9 cellular contexts compared by ENCODE assay signal in genomic region chr12:54079150-54079549, GRCh38. TPM values are rescaled to one million over a fixed set of nuclear protein-coding genes. Genes with fewer than 3 reads are reported as not detected.
A peak's percentile ranks its signal among the peaks of the same experiment; 100 is the strongest.
DNase-seq lines count a peak whose midpoint lies in the region; ATAC-seq and TF ChIP-seq lines count a peak whose summit lies in the region.
"Not testable (repeated sequence)": the region's sequence is repeated elsewhere in the genome, so short reads cannot be mapped to it uniquely, and the experiment has no call there.
"Had no signal": no experiment of that assay in that cellular context is flagged by ENCODE, and none has a peak within 500 bp of the region (broad histone marks: within the 10 kb centered on the region; RNA-seq: fewer than 3 reads in every experiment).

No MANE protein-coding gene starts in this region.

- H3K27me3 ChIP-seq in esophagus muscularis mucosa; mesenchymal stem cell (ENCODE audit: control insufficient read depth in 1 of 2, insufficient read depth in 1 of 2, low read length in 2 of 2); tibial nerve: not testable (repeated sequence)

- H3K4me1 Mint-ChIP-seq in T-cell (peaks cover 25 to 42% (median 36%) of the 10 kb centered on the region in 3 donors), nephron progenitor cell (peaks cover 96% of the 10 kb centered on the region)

- not testable (repeated sequence) for H2BK5ac ChIP-seq in mesenchymal stem cell (ENCODE audit: low read depth, low read length, poor library complexity, severe bottlenecking)

- CTCF ChIA-PET in T-cell (lab: Charles Lee), result not testable (repeated sequence)

- H4K91ac ChIP-seq in mesenchymal stem cell (ENCODE audit: low read length), result not testable (repeated sequence)

- ATAC-seq in T-cell (replicated peaks in 1 of 4), result not testable (repeated sequence)

- H2AFZ ChIP-seq in mesenchymal stem cell (ENCODE audit: low read depth, low read length), result not testable (repeated sequence)

- H3K23ac ChIP-seq in mesenchymal stem cell (ENCODE audit: low read length in 2 of 2), result not testable (repeated sequence)

- not testable (repeated sequence) for TF ChIP-seq POLR2A in esophagus muscularis mucosa (IDR thresholded peaks at IDR 0.05; ENCODE audit: low read depth); tibial nerve (IDR thresholded peaks at IDR 0.05)

- H4K8ac ChIP-seq in mesenchymal stem cell (ENCODE audit: low read length), result not testable (repeated sequence)

- H3K4me1 ChIP-seq in esophagus muscularis mucosa, result peaks cover 0 to 64% (median 43%) of the 10 kb centered on the region in 4 donors
- not testable (repeated sequence) for H3K4me1 ChIP-seq in mesenchymal stem cell (ENCODE audit: control insufficient read depth, insufficient read depth, low read depth, low read length); tibial nerve

- H3K27ac ChIP-seq in esophagus muscularis mucosa (replicated peaks in 1 of 4) (peak overlapping the region; percentile 92 to 96 (median 95)), tibial nerve (peak overlapping the region; percentile 55 to 95 (median 87))
- not testable (repeated sequence) for H3K27ac ChIP-seq in mesenchymal stem cell (ENCODE audit: low read length, poor library complexity, severe bottlenecking)

- H3K9ac ChIP-seq in mesenchymal stem cell (ENCODE audit: low read length), result peak overlapping the region; percentile 86

- H3K9me3 Mint-ChIP-seq in T-cell, nephron progenitor cell: not testable (repeated sequence)

- not testable (repeated sequence) for H3K14ac ChIP-seq in mesenchymal stem cell (ENCODE audit: low read length in 2 of 2)

- peak overlapping the region; percentile 54 for H3K4me2 ChIP-seq in mesenchymal stem cell (ENCODE audit: low read length, poor library complexity, severe bottlenecking)

- not testable (repeated sequence) for H3K79me1 ChIP-seq in mesenchymal stem cell (replicated peaks; ENCODE audit: low read length, poor library complexity, severe bottlenecking)

- H3K36me3 ChIP-seq in esophagus muscularis mucosa; mesenchymal stem cell (ENCODE audit: control insufficient read depth in 1 of 2, insufficient read depth in 2 of 2, low read depth in 1 of 2, low read length in 2 of 2); tibial nerve: not testable (repeated sequence)

- H2AK5ac ChIP-seq in mesenchymal stem cell (ENCODE audit: low read length, severe bottlenecking), result not testable (repeated sequence)

- not testable (repeated sequence) for TF ChIP-seq CTCF in esophagus muscularis mucosa (IDR thresholded peaks at IDR 0.05); nephron progenitor cell (IDR thresholded peaks at IDR 0.05); tibial nerve (IDR thresholded peaks at IDR 0.05)

- H3K18ac ChIP-seq in mesenchymal stem cell (ENCODE audit: low read depth in 1 of 2, low read length in 2 of 2), result not testable (repeated sequence)

- not testable (repeated sequence) for H3K9me3 ChIP-seq in esophagus muscularis mucosa; mesenchymal stem cell (ENCODE audit: control insufficient read depth, low read length); tibial nerve

- peak overlapping the region; percentile 8 to 28 for H3K27ac Mint-ChIP-seq in T-cell
- peak overlapping the region; percentile 99 for H3K27ac Mint-ChIP-seq in nephron progenitor cell

- H2BK120ac ChIP-seq in mesenchymal stem cell (ENCODE audit: low read depth, low read length), result not testable (repeated sequence)

- H3K4me3 Mint-ChIP-seq in T-cell (peak overlapping the region in 1 of 3 donors; percentile 10), nephron progenitor cell (peak overlapping the region; percentile 92)

- DNase-seq in DMS 273 (lab: John Stamatoyannopoulos, UW; ENCODE audit: unreplicated experiment) (peak; percentile 56), amniotic epithelial cell (ENCODE audit: low read depth) (peak; percentile 24), mesenchymal stem cell (peak; percentile 21)
- DNase-seq in T-cell; esophagus muscularis mucosa (ENCODE audit: extremely low spot score); nephron progenitor cell; skeletal muscle cell (ENCODE audit: low read depth); tibial nerve (ENCODE audit: low spot score in 2 of 2): not testable (repeated sequence)

- not testable (repeated sequence) for H3K4ac ChIP-seq in mesenchymal stem cell (ENCODE audit: low read depth in 1 of 2, low read length in 2 of 2)

- H2BK12ac ChIP-seq in mesenchymal stem cell (ENCODE audit: low read length in 2 of 2), result not testable (repeated sequence)

- peaks cover 3 to 13% of the 10 kb centered on the region in 2 donors for H3K27me3 Mint-ChIP-seq in T-cell
- not testable (repeated sequence) for H3K27me3 Mint-ChIP-seq in nephron progenitor cell (ENCODE audit: low read depth, poor library complexity)

- not testable (repeated sequence) for H2BK15ac ChIP-seq in mesenchymal stem cell (ENCODE audit: low read depth, poor library complexity, severe bottlenecking)

- H3K4me3 ChIP-seq in esophagus muscularis mucosa, result peak overlapping the region; percentile 48 to 61 (median 54)
- H3K4me3 ChIP-seq in mesenchymal stem cell (ENCODE audit: insufficient read depth in 1 of 2, low read depth in 1 of 2, low read length in 2 of 2), result peak overlapping the region in 1 of 2 experiments; percentile 59
- H3K4me3 ChIP-seq in skeletal muscle cell (ENCODE audit: low read depth, low read length), result peak overlapping the region; percentile 9
- peak overlapping the region; percentile 15 to 45 (median 32) for H3K4me3 ChIP-seq in tibial nerve

- intact Hi-C loops in esophagus muscularis mucosa (cut with DNase I), result not testable (repeated sequence)

- H3K36me3 Mint-ChIP-seq in T-cell; nephron progenitor cell (ENCODE audit: low read depth): not testable (repeated sequence)

- POLR2A ChIA-PET in T-cell (lab: Charles Lee), result not testable (repeated sequence)

- TF ChIP-seq EP300 in esophagus muscularis mucosa (IDR thresholded peaks at IDR 0.05); tibial nerve (IDR thresholded peaks at IDR 0.05): not testable (repeated sequence)

- WGBS in esophagus muscularis mucosa, result 60% methylated on average over 9 of the region's 13 CpGs
- WGBS in mesenchymal stem cell, result 10% methylated on average over 12 of the region's 13 CpGs
- WGBS in tibial nerve, 2 donors, result 39 to 52% methylated on average over 13 of the region's 13 CpGs

RNA-seq across cellular contexts. Expression of gene HOXC4, which starts 25.5 kb away (rescaled TPM):
- total RNA-seq in T-cell, result 1 to 10 TPM in 1 of 5 donors, under 1 TPM in 4; 0.36 to 1.4 (median 0.61) TPM
- 1 to 10 TPM in 3 of 4 donors, under 1 TPM in 1; 0.83 to 3.6 (median 2.5) TPM for total RNA-seq in esophagus muscularis mucosa
- 6.4 TPM for polyA plus RNA-seq in mesenchymal stem cell (2013, experiment 1 of 2)
- polyA plus RNA-seq in mesenchymal stem cell (2013, experiment 2 of 2), result 7.0 TPM
- 1 to 10 TPM; 2.7 to 8.1 (median 4.1) TPM for total RNA-seq in tibial nerve

RNA-seq across cellular contexts. Expression of gene HOXC5, which starts 46.3 kb away (rescaled TPM):
- total RNA-seq in T-cell (not detected), esophagus muscularis mucosa (1 to 10 TPM in 1 of 4 donors, under 1 TPM in 1, not detected in 2; 0.83 to 2.0 TPM), tibial nerve (1 to 10 TPM; 1.4 to 2.7 (median 1.7) TPM)
- 0.30 TPM for polyA plus RNA-seq in mesenchymal stem cell (2013, experiment 1 of 2)
- polyA plus RNA-seq in mesenchymal stem cell (2013, experiment 2 of 2), result 0.27 TPM
- total RNA-seq: IMR-90 had no signal
- polyA plus RNA-seq: IMR-90 had no signal

RNA-seq across cellular contexts. Expression of gene HOXC6, which starts 50.9 kb away (rescaled TPM):
- total RNA-seq in T-cell (not detected), esophagus muscularis mucosa (under 1 TPM in 3 of 4 donors, not detected in 1; 0.23 to 0.42 (median 0.32) TPM), tibial nerve (10 to 100 TPM in 1 of 4 donors, 1 to 10 TPM in 3; 3.6 to 17.3 (median 7.2) TPM)
- 49.1 TPM for polyA plus RNA-seq in mesenchymal stem cell (2013, experiment 1 of 2)
- 49.1 TPM for polyA plus RNA-seq in mesenchymal stem cell (2013, experiment 2 of 2)
- total RNA-seq: IMR-90 had no signal
